12 cellular contexts compared by ENCODE assay signal in genomic region chr10:95309958-95310357, GRCh38. TPM values are rescaled to one million over a fixed set of nuclear protein-coding genes. Genes with fewer than 3 reads are reported as not detected.
A peak's percentile ranks its signal among the peaks of the same experiment; 100 is the strongest.
DNase-seq lines count a peak whose midpoint lies in the region; ATAC-seq and TF ChIP-seq lines count a peak whose summit lies in the region.
"Had no signal": no experiment of that assay in that cellular context is flagged by ENCODE, and none has a peak within 500 bp of the region (broad histone marks: within the 10 kb centered on the region; RNA-seq: fewer than 3 reads in every experiment).

No MANE protein-coding gene starts in this region.

- H3K4me1 ChIP-seq in Peyer's patch (peaks cover 0 to 30% (median 0%) of the 10 kb centered on the region in 4 donors), tibial artery (peaks cover 0 to 75% (median 49%) of the 10 kb centered on the region in 4 donors)

- no peaks in the 10 kb centered on the region for H3K9me3 ChIP-seq in Peyer's patch
- no peaks in the 10 kb centered on the region for H3K9me3 ChIP-seq in tibial artery
- no peaks in the 10 kb centered on the region for H3K9me3 ChIP-seq in MG63

- peaks cover 9% of the 10 kb centered on the region for H3K27me3 Mint-ChIP-seq in activated naive CD8-positive, alpha-beta T cell treated with anti-CD3 and anti-CD28 coated beads for 36 hours
- H3K27me3 Mint-ChIP-seq in activated naive CD8-positive, alpha-beta T cell treated with anti-CD3 and anti-CD28 coated beads, Interleukin-2, amount 50 U/mL, for 24 hours = peaks cover 4% of the 10 kb centered on the region

- peaks cover 12% of the 10 kb centered on the region for H3K4me1 Mint-ChIP-seq in activated naive CD8-positive, alpha-beta T cell treated with anti-CD3 and anti-CD28 coated beads for 36 hours
- H3K4me1 Mint-ChIP-seq in activated naive CD8-positive, alpha-beta T cell treated with anti-CD3 and anti-CD28 coated beads, Interleukin-2, amount 50 U/mL, for 24 hours = peaks cover 10% of the 10 kb centered on the region

- peak overlapping the region; percentile 16 for H3K27ac Mint-ChIP-seq in activated naive CD8-positive, alpha-beta T cell treated with anti-CD3 and anti-CD28 coated beads for 36 hours
- H3K27ac Mint-ChIP-seq in activated naive CD8-positive, alpha-beta T cell treated with anti-CD3 and anti-CD28 coated beads, Interleukin-2, amount 50 U/mL, for 24 hours = no peak overlapping the region
- H3K27ac Mint-ChIP-seq: activated CD4-positive, alpha-beta memory T cell treated with anti-CD3 and anti-CD28 coated beads, Interleukin-2, amount 10 ng/mL, durations not matched to agents 7 days and 5 days had no signal

- H3K36me3 ChIP-seq in Peyer's patch (no peaks in the 10 kb centered on the region), tibial artery (peaks cover 20 to 27% (median 25%) of the 10 kb centered on the region in 3 donors), MG63 (no peaks in the 10 kb centered on the region)

- TF ChIP-seq CTCF in Peyer's patch (IDR thresholded peaks at IDR 0.05) = no peak
- TF ChIP-seq CTCF in tibial artery (IDR thresholded peaks at IDR 0.05) = no peak

- ATAC-seq in activated naive CD8-positive, alpha-beta T cell treated with anti-CD3 and anti-CD28 coated beads, Interleukin-2, amount 50 U/mL, for 24 hours = no peak
- ATAC-seq in HG02678 (IDR thresholded peaks at IDR 0.05; ENCODE audit: unreplicated experiment) (peak; percentile 73), HG03565 (IDR thresholded peaks at IDR 0.05; ENCODE audit: unreplicated experiment) (no peak)

- H3K4me3 Mint-ChIP-seq in activated naive CD8-positive, alpha-beta T cell treated with anti-CD3 and anti-CD28 coated beads for 36 hours = no peak overlapping the region
- H3K4me3 Mint-ChIP-seq in activated naive CD8-positive, alpha-beta T cell treated with anti-CD3 and anti-CD28 coated beads, Interleukin-2, amount 50 U/mL, for 24 hours = no peak overlapping the region
- H3K4me3 Mint-ChIP-seq: activated CD4-positive, alpha-beta memory T cell treated with anti-CD3 and anti-CD28 coated beads, Interleukin-2, amount 10 ng/mL, durations not matched to agents 7 days and 5 days had no signal

- H3K9me3 Mint-ChIP-seq in activated naive CD8-positive, alpha-beta T cell treated with anti-CD3 and anti-CD28 coated beads for 36 hours = no peaks in the 10 kb centered on the region
- no peaks in the 10 kb centered on the region for H3K9me3 Mint-ChIP-seq in activated naive CD8-positive, alpha-beta T cell treated with anti-CD3 and anti-CD28 coated beads, Interleukin-2, amount 50 U/mL, for 24 hours
- H3K9me3 Mint-ChIP-seq: activated CD4-positive, alpha-beta memory T cell treated with anti-CD3 and anti-CD28 coated beads, Interleukin-2, amount 10 ng/mL, durations not matched to agents 7 days and 5 days had no signal

- intact Hi-C loops in tibial artery (cut with DNase I; ENCODE audit: low total_unique reads) = no loop called here

- H3K4me3 ChIP-seq in Peyer's patch (no peak overlapping the region), tibial artery (no peak overlapping the region), MG63 (no peak overlapping the region)

- no peaks in the 10 kb centered on the region for H3K27me3 ChIP-seq in Peyer's patch
- no peaks in the 10 kb centered on the region for H3K27me3 ChIP-seq in tibial artery
- H3K27me3 ChIP-seq in MG63 = no peaks in the 10 kb centered on the region

- H3K27ac ChIP-seq in Peyer's patch (peak overlapping the region in 3 of 4 donors; percentile 25 to 75 (median 69)), tibial artery (peak overlapping the region; percentile 5 to 58)

- no peak for TF ChIP-seq POLR2A in Peyer's patch (IDR thresholded peaks at IDR 0.05)

- DNase-seq in activated naive CD8-positive, alpha-beta T cell treated with anti-CD3 and anti-CD28 coated beads for 36 hours = no peak
- DNase-seq in activated naive CD8-positive, alpha-beta T cell treated with anti-CD3 and anti-CD28 coated beads, Interleukin-2, amount 50 U/mL, for 24 hours = no peak
- DNase-seq in Peyer's patch (no peak), tibial artery (no peak), DMS153 treated with DMSO at 0.1 percent for 48 hours (lab: John Stamatoyannopoulos, UW; ENCODE audit: unreplicated experiment) (no peak), MG63 (no peak)
- DNase-seq: activated CD4-positive, alpha-beta memory T cell treated with anti-CD3 and anti-CD28 coated beads, Interleukin-2, amount 10 ng/mL, durations not matched to agents 7 days and 5 days; activated naive CD4-positive, alpha-beta T cell; cerebellar nuclear complex; Kasumi-1 had no signal

- H3K36me3 Mint-ChIP-seq in activated naive CD8-positive, alpha-beta T cell treated with anti-CD3 and anti-CD28 coated beads for 36 hours = no peaks in the 10 kb centered on the region
- H3K36me3 Mint-ChIP-seq in activated naive CD8-positive, alpha-beta T cell treated with anti-CD3 and anti-CD28 coated beads, Interleukin-2, amount 50 U/mL, for 24 hours (ENCODE audit: low read depth) = no peaks in the 10 kb centered on the region

RNA-seq across cellular contexts. Expression of gene PDLIM1, which starts 19.2 kb away (rescaled TPM):
- 1 to 10 TPM in 1 of 2 experiments, under 1 TPM in 1; 0.70 to 1.6 TPM for total RNA-seq in activated naive CD8-positive, alpha-beta T cell treated with anti-CD3 and anti-CD28 coated beads for 36 hours
- 100 to 1,000 TPM; 180 to 351 (median 240) TPM for total RNA-seq in Peyer's patch
- total RNA-seq in MG63 (2014; rRNA removed; shearing (Covaris generic); ENCODE audit: low replicate concordance) = 3.5 and 6.2 TPM in 2 replicates

Comparison
In these comparisons a context has a peak if more than half of its experiments do, and no peak if none do; other contexts are left out.
1. RNA of gene PDLIM1, which starts 19.2 kb away (total RNA-seq): 180 to 351 TPM in Peyer's patch; 3.5 to 6.2 TPM in MG63 and 0.70 to 1.6 TPM in activated naive CD8-positive, alpha-beta T cell treated with anti-CD3 and anti-CD28 coated beads for 36 hours; every median in the first group is over 10 times any median in the second.